In genomic region chr19:38265213-38265861, GRCh38 we compare ENCODE assay signal across 8 cellular contexts. TPM values are rescaled to one million over a fixed set of nuclear protein-coding genes. Genes with fewer than 3 reads are reported as not detected.
A peak's percentile ranks its signal among the peaks of the same experiment; 100 is the strongest.
DNase-seq lines count a peak whose midpoint lies in the region; ATAC-seq and TF ChIP-seq lines count a peak whose summit lies in the region.

No MANE protein-coding gene starts in this region.

- TF ChIP-seq CTCF in GM12875 (IDR thresholded peaks at IDR 0.05; ENCODE audit: borderline replicate concordance, insufficient read depth, low read depth, low read length), result no peak
- TF ChIP-seq CTCF in neural crest cell (conservative IDR thresholded peaks at IDR 0.05), result peak; percentile 3

- H3K4me3 ChIP-seq in GM12875 (ENCODE audit: low read depth, low read length), result peak overlapping the region; percentile 59

- peaks cover 28% of the 10 kb centered on the region for H3K27me3 Mint-ChIP-seq in neural crest cell (ENCODE audit: low read depth)

- H3K9me3 Mint-ChIP-seq in neural crest cell, result no peaks in the 10 kb centered on the region

- peak overlapping the region; percentile 76 for H3K4me3 Mint-ChIP-seq in neural crest cell

- peaks cover 42% of the 10 kb centered on the region for H3K4me1 Mint-ChIP-seq in neural crest cell

- DNase-seq in RPMI8226 (peak; percentile 46), epithelial cell of prostate (ENCODE audit: low read depth, low spot score) (no peak), neural crest cell (ENCODE audit: low read depth, low spot score) (no peak), HPDE6-E6E7 (ENCODE audit: extremely low spot score) (no peak), activated gamma-delta T cell (lab: John Stamatoyannopoulos, UW) (no peak)

- H3K27ac ChIP-seq in epithelial cell of prostate, result peak overlapping the region; percentile 97

- ATAC-seq in HG02623 (IDR thresholded peaks at IDR 0.05; ENCODE audit: unreplicated experiment) (no peak), GM19023 (IDR thresholded peaks at IDR 0.05; ENCODE audit: unreplicated experiment) (no peak)

- H3K36me3 Mint-ChIP-seq in neural crest cell (ENCODE audit: low read depth), result no peaks in the 10 kb centered on the region

- no peak overlapping the region for H3K27ac Mint-ChIP-seq in neural crest cell (ENCODE audit: unreplicated experiment)

RNA-seq across cellular contexts. Expression of gene SPINT2, which starts 1.0 kb away (rescaled TPM):
- total RNA-seq in neural crest cell, result 9.2 and 9.6 TPM in 2 replicates

RNA-seq across cellular contexts. Expression of gene PPP1R14A, which starts 9.2 kb away (rescaled TPM):
- total RNA-seq in neural crest cell, result 1.2 and 1.7 TPM in 2 replicates

RNA-seq across cellular contexts. Expression of gene C19orf33, which starts 38.7 kb away (rescaled TPM):
- total RNA-seq in neural crest cell, result not detected in 2 replicates

RNA-seq across cellular contexts. Expression of gene DPF1, which starts 41.3 kb away (rescaled TPM):
- 31.7 and 35.5 TPM in 2 replicates for total RNA-seq in neural crest cell

RNA-seq across cellular contexts. Expression of gene YIF1B, which starts 50.4 kb away (rescaled TPM):
- 43.7 and 45.7 TPM in 2 replicates for total RNA-seq in neural crest cell
